8 cellular contexts compared by ENCODE assay signal in the genomic region with DNA sequence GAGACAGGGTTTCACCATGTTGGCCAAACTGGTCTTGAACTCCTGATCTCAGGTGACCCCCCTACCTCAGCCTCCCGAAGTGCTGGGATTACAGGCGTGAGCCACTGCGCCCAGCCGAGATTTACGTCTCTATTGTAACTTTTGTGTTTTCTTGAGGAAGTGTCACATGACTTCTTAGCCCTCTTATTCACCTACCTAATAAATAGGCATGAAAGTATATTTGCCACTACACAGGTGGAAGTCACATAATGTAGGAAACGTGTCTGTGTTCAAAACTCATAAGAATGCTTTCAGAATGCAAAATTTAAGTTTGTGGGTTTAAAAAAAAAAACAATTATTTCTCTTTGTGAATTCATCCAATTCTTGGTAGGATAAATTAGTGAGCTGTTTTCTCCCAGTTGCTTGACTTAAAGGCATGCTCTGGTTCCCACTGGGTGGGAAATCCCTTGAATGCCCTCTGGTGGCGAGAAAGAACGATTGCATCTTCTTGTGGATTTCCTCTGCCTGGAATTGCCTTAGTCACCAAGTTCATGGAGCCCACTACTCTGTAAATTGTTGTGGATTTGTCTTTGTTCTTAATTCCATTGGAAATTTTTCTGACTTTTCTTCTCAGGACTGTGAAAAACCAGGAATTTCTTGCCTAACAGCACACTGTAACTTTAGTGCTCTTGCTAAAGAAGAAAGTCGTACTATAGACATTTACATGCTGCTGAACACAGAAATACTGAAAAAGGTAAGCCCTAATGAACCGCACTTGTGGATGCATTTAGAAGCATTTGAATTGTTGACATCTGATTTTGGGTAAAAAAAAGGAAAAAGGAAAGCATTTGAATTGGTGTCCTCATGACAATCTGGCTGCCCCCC.
DNase-seq lines count a peak whose midpoint lies in the region; ATAC-seq, FAIRE-seq and TF ChIP-seq lines count a peak whose summit lies in the region.

No MANE protein-coding gene starts in this region.

- TF ChIP-seq RAD21 in A549 (conservative IDR thresholded peaks at IDR 0.05 in 1 of 2, IDR thresholded peaks at IDR 0.05 in 1 of 2) (peak; percentile 77 to 79), K562 (CRISPR knock-in tag; conservative IDR thresholded peaks at IDR 0.05 in 1 of 2, IDR thresholded peaks at IDR 0.05 in 1 of 2) (peak; percentile 91 to 97)

- H3K9ac ChIP-seq in K562 (ENCODE audit: insufficient read depth in 1 of 2, low read depth in 2 of 2, low read length in 2 of 2): no peak overlapping the region

- peak; percentile 84 to 85 for DNase-seq in A549 (ENCODE audit: low read depth in 1 of 2, low spot score in 1 of 2)
- peak; percentile 86 for DNase-seq in GM03348 (ENCODE audit: low spot score)
- DNase-seq in NCI-H526 (lab: John Stamatoyannopoulos, UW): peak; percentile 24 to 81
- DNase-seq in K562 (ENCODE audit: extremely low read depth in 1 of 4, low spot score in 3 of 4): peak; percentile 82 to 90 (median 84)
- DNase-seq in iPS DF 4.7 (ENCODE audit: extremely low read depth, low spot score): peak; percentile 68

- H3K4me3 ChIP-seq in A549 (no peak overlapping the region), K562 (no peak overlapping the region)

- H3K27ac ChIP-seq in A549: no peak overlapping the region
- H3K27ac ChIP-seq in K562 (ENCODE audit: extremely low read depth, low read depth, low read length): no peak overlapping the region

- intact Hi-C loops in K562 (cut with micrococcal nuclease): loop anchor here (1.0 to 5.0 kb wide), 3 partner anchors 67 to 329 kb away; no protein-coding TSS in a partner anchor

- H3K9me3 ChIP-seq in A549 (no peaks in the 10 kb centered on the region; the same call in 2 of the 3 replicates), K562 (replicated peaks; ENCODE audit: control insufficient read depth, insufficient read depth, low read depth, low read length) (peaks cover 5% of the 10 kb centered on the region; the same call in 1 of the 2 replicates)

- H3K27ac Mint-ChIP-seq in stimulated activated memory B cell treated with anti-CD40 and anti-IgM and Interleukin-4, amounts not matched to agents 10 μg/mL and 1 μg/mL and 100 μg/mL, for 72 hours: no peak overlapping the region

- ATAC-seq in A549: peak; percentile 93 to 97
- ATAC-seq in HG03457 (IDR thresholded peaks at IDR 0.05; ENCODE audit: unreplicated experiment): peak; percentile 61
- ATAC-seq in K562: peak; percentile 98
- ATAC-seq in stimulated activated memory B cell treated with anti-CD40 and anti-IgM and Interleukin-4, amounts not matched to agents 10 μg/mL and 1 μg/mL and 100 μg/mL, for 72 hours: peak; percentile 50
- ATAC-seq in GM19328 (IDR thresholded peaks at IDR 0.05; ENCODE audit: unreplicated experiment): no peak

- H3K36me3 ChIP-seq in K562 (ENCODE audit: control insufficient read depth, insufficient read depth, low read length): no peaks in the 10 kb centered on the region

- no peaks in the 10 kb centered on the region for H3K4me1 Mint-ChIP-seq in stimulated activated memory B cell treated with anti-CD40 and anti-IgM and Interleukin-4, amounts not matched to agents 10 μg/mL and 1 μg/mL and 100 μg/mL, for 72 hours

- H3K9me1 ChIP-seq in K562 (ENCODE audit: control insufficient read depth, insufficient read depth, low read length): no peaks in the 10 kb centered on the region

- H3K27me3 ChIP-seq in K562 (ENCODE audit: control insufficient read depth in 2 of 2, insufficient read depth in 2 of 2, low read length in 2 of 2): peaks cover 0 to 11% of the 10 kb centered on the region in 2 experiments; a peak in 1 of 5 replicates

- CTCF ChIA-PET in A549 (lab: Yijun Ruan, JAX) (interaction anchor here (0.6 to 1.5 kb wide), 10 partner anchors 10 to 953 kb away, joined by 3 to 10 read pairs (median 4); no protein-coding TSS in a partner anchor), K562 (lab: Yijun Ruan, JAX; ENCODE audit: low intra/inter-chr PET ratio) (interaction anchor here (0.6 to 1.8 kb wide), 6 partner anchors 17 to 1050 kb away, joined by 3 to 20 read pairs (median 3); no protein-coding TSS in a partner anchor)

- no peaks in the 10 kb centered on the region for H3K4me1 ChIP-seq in A549
- no peaks in the 10 kb centered on the region for H3K4me1 ChIP-seq in K562 (replicated peaks in 1 of 2; ENCODE audit: control insufficient read depth in 2 of 2, insufficient read depth in 2 of 2, low read length in 2 of 2)

- no peaks in the 10 kb centered on the region for H3K79me2 ChIP-seq in K562 (ENCODE audit: control insufficient read depth, insufficient read depth, low read length)

- no peak overlapping the region for H3K4me3 Mint-ChIP-seq in stimulated activated memory B cell treated with anti-CD40 and anti-IgM and Interleukin-4, amounts not matched to agents 10 μg/mL and 1 μg/mL and 100 μg/mL, for 72 hours

- BruUV-seq in K562 (replicated peaks; lab: Mats Ljungman, UMichigan): no TSS peak

- no peaks in the 10 kb centered on the region for H3K27me3 Mint-ChIP-seq in stimulated activated memory B cell treated with anti-CD40 and anti-IgM and Interleukin-4, amounts not matched to agents 10 μg/mL and 1 μg/mL and 100 μg/mL, for 72 hours

- no peak overlapping the region for H2AFZ ChIP-seq in K562 (ENCODE audit: low read depth, low read length)

- FAIRE-seq in A549 (lab: Jason Lieb, UNC): peak; percentile 32
- peak; percentile 96 for FAIRE-seq in K562 (lab: Jason Lieb, UNC)

- TF ChIP-seq CTCF in A549 (IDR thresholded peaks at IDR 0.05): peak; percentile 85
- TF ChIP-seq CTCF in K562 (IDR thresholded peaks at IDR 0.05 in 2 of 3, conservative IDR thresholded peaks at IDR 0.05 in 1 of 3; ENCODE audit: insufficient read depth in 2 of 3, low read depth in 1 of 3, low read length in 3 of 3): peak; percentile 84 to 96 (median 86)

- in situ Hi-C loops in K562 (cut with MboI): loop anchor here (10.0 kb wide), 1 partner anchor 1035 kb away; no protein-coding TSS in a partner anchor

- TF ChIP-seq POLR2A in A549 (IDR thresholded peaks at IDR 0.05; ENCODE audit: low read length) (no peak), K562 (conservative IDR thresholded peaks at IDR 0.05) (no peak)

- WGBS in A549 (ENCODE audit: missing lambda C conversion rate): 11% methylated on average over 10 of the region's 10 CpGs
- 2% methylated on average over 10 of the region's 10 CpGs for WGBS in K562 (ENCODE audit: insufficient coverage, low coverage, missing lambda C conversion rate)

- no peaks in the 10 kb centered on the region for H4K20me1 ChIP-seq in K562 (replicated peaks; ENCODE audit: control insufficient read depth, insufficient read depth, low read length)

- H3K9me3 Mint-ChIP-seq in stimulated activated memory B cell treated with anti-CD40 and anti-IgM and Interleukin-4, amounts not matched to agents 10 μg/mL and 1 μg/mL and 100 μg/mL, for 72 hours: peaks cover 11% of the 10 kb centered on the region

- no peak for TF ChIP-seq EP300 in A549 (IDR thresholded peaks at IDR 0.05)
- TF ChIP-seq EP300 in K562 (IDR thresholded peaks at IDR 0.05; ENCODE audit: low read length): no peak

- POLR2A ChIA-PET in A549 (lab: Yijun Ruan, JAX): interaction anchor here (0.7 kb wide), 1 partner anchor 288 kb away, joined by 3 read pairs; no protein-coding TSS in a partner anchor
- POLR2A ChIA-PET in K562 (lab: Yijun Ruan, JAX): interaction anchor here (0.6 to 1.0 kb wide), 4 partner anchors 9 to 62 kb away, joined by 3 to 4 read pairs (median 3); no protein-coding TSS in a partner anchor

- H3K36me3 Mint-ChIP-seq in stimulated activated memory B cell treated with anti-CD40 and anti-IgM and Interleukin-4, amounts not matched to agents 10 μg/mL and 1 μg/mL and 100 μg/mL, for 72 hours: no peaks in the 10 kb centered on the region

- H3K4me2 ChIP-seq in A549 (no peak overlapping the region), K562 (ENCODE audit: insufficient read depth, low read length) (no peak overlapping the region)

TF ChIP-seq in A549, 52 proteins besides CTCF, POLR2A, EP300 and RAD21:
- TF ChIP-seq CBX2 (IDR thresholded peaks at IDR 0.05; ENCODE audit: borderline replicate concordance, low read depth): no peak
- TF ChIP-seq SMC3 (IDR thresholded peaks at IDR 0.05): peak; percentile 86

TF ChIP-seq in K562, 482 proteins besides CTCF, POLR2A, EP300 and RAD21 (continues in another document):
- TF ChIP-seq, protein P1, sequence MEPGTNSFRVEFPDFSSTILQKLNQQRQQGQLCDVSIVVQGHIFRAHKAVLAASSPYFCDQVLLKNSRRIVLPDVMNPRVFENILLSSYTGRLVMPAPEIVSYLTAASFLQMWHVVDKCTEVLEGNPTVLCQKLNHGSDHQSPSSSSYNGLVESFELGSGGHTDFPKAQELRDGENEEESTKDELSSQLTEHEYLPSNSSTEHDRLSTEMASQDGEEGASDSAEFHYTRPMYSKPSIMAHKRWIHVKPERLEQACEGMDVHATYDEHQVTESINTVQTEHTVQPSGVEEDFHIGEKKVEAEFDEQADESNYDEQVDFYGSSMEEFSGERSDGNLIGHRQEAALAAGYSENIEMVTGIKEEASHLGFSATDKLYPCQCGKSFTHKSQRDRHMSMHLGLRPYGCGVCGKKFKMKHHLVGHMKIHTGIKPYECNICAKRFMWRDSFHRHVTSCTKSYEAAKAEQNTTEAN (CRISPR knock-in tag; IDR thresholded peaks at IDR 0.05): no peak
- TF ChIP-seq ZNF274 (IDR thresholded peaks at IDR 0.05; ENCODE audit: borderline replicate concordance, low read depth, low read length) (no peak), KLF16 (IDR thresholded peaks at IDR 0.05) (0 out of 2 replicates have a peak, but pooled peaks have one; percentile 22)
- TF ChIP-seq, protein P2, sequence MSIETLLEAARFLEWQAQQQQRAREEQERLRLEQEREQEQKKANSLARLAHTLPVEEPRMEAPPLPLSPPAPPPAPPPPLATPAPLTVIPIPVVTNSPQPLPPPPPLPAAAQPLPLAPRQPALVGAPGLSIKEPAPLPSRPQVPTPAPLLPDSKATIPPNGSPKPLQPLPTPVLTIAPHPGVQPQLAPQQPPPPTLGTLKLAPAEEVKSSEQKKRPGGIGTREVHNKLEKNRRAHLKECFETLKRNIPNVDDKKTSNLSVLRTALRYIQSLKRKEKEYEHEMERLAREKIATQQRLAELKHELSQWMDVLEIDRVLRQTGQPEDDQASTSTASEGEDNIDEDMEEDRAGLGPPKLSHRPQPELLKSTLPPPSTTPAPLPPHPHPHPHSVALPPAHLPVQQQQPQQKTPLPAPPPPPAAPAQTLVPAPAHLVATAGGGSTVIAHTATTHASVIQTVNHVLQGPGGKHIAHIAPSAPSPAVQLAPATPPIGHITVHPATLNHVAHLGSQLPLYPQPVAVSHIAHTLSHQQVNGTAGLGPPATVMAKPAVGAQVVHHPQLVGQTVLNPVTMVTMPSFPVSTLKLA (conservative IDR thresholded peaks at IDR 0.05): peak in 1 of 2 experiments; percentile 40; a peak in 1 of 4 replicates
- TF ChIP-seq, protein P3, sequence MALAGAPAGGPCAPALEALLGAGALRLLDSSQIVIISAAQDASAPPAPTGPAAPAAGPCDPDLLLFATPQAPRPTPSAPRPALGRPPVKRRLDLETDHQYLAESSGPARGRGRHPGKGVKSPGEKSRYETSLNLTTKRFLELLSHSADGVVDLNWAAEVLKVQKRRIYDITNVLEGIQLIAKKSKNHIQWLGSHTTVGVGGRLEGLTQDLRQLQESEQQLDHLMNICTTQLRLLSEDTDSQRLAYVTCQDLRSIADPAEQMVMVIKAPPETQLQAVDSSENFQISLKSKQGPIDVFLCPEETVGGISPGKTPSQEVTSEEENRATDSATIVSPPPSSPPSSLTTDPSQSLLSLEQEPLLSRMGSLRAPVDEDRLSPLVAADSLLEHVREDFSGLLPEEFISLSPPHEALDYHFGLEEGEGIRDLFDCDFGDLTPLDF (CRISPR knock-in tag; IDR thresholded peaks at IDR 0.05): no peak
